ENCODE assay signal across 1 cellular context in the genomic region with DNA sequence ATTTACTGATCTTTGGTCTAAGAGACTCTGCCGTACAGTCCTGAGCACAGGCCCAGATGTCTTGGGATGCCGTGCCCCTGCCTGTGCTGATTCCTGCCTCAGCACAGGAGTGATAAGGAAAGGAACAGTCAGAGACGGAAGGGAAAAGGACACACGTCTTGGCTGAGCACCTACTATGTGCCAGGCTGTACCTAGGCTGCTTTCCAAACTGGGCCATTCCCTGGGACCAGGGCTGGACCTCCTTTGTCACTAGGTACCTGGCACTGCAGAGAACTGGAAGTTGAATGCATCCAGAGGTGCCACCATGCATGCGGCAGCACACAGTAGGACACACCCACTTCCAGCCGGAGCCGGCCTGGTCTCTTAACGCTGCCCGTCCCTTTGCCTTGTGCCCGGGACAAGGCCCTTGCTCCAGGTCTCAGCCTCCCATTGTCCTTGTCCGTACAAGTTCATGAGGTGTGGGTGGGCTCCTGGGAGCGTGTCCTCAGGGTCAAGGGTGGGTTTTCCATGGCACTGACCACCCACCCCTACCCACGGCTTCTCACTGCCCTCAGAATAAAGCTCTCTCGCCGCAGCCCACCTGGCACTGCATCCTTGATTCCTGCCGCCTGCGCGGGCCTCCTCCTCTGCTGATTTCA.
TF ChIP-seq lines count a peak whose summit lies in the region.

No MANE protein-coding gene starts in this region.

TF ChIP-seq in K562, 482 proteins besides CTCF, POLR2A, EP300 and RAD21:
- TF ChIP-seq ZEB2 (IDR thresholded peaks at IDR 0.05) (no peak), ZKSCAN1 (IDR thresholded peaks at IDR 0.05; ENCODE audit: low read depth, low read length) (peak; percentile 95), KAT8 (IDR thresholded peaks at IDR 0.05; ENCODE audit: low read depth) (no peak), RBM14 (IDR thresholded peaks at IDR 0.05; ENCODE audit: borderline replicate concordance, insufficient read depth, low read depth, low read length) (no peak), YBX1 (IDR thresholded peaks at IDR 0.05) (no peak)
- TF ChIP-seq, protein P1, sequence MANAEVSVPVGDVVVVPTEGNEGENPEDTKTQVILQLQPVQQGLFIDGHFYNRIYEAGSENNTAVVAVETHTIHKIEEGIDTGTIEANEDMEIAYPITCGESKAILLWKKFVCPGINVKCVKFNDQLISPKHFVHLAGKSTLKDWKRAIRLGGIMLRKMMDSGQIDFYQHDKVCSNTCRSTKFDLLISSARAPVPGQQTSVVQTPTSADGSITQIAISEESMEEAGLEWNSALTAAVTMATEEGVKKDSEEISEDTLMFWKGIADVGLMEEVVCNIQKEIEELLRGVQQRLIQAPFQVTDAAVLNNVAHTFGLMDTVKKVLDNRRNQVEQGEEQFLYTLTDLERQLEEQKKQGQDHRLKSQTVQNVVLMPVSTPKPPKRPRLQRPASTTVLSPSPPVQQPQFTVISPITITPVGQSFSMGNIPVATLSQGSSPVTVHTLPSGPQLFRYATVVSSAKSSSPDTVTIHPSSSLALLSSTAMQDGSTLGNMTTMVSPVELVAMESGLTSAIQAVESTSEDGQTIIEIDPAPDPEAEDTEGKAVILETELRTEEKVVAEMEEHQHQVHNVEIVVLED (CRISPR knock-in tag; IDR thresholded peaks at IDR 0.05) = no peak
- TF ChIP-seq, protein P2, sequence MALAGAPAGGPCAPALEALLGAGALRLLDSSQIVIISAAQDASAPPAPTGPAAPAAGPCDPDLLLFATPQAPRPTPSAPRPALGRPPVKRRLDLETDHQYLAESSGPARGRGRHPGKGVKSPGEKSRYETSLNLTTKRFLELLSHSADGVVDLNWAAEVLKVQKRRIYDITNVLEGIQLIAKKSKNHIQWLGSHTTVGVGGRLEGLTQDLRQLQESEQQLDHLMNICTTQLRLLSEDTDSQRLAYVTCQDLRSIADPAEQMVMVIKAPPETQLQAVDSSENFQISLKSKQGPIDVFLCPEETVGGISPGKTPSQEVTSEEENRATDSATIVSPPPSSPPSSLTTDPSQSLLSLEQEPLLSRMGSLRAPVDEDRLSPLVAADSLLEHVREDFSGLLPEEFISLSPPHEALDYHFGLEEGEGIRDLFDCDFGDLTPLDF (CRISPR knock-in tag; IDR thresholded peaks at IDR 0.05) = no peak
TF ChIP-seq in K562: peak in this region for 1.
